Comparison of ENCODE assay signal across 1 cellular context in genomic region chr17:63842540-63843386, GRCh38.
TF ChIP-seq lines count a peak whose summit lies in the region.

TSS of gene SMARCD2 (minus strand) at chr17:63842685. CDS start at chr17:63842674, 11 bp downstream.

TF ChIP-seq in K562, 482 proteins besides CTCF, POLR2A, EP300 and RAD21 (continued from another document and continues in another):
- TF ChIP-seq MGA (IDR thresholded peaks at IDR 0.05) (no peak; the same call in 1 of the 2 replicates), BMI1 (IDR thresholded peaks at IDR 0.05; ENCODE audit: low read length) (no peak), SIN3B (IDR thresholded peaks at IDR 0.05; ENCODE audit: low read depth) (peak; percentile 79), ZBTB17 (CRISPR knock-in tag; IDR thresholded peaks at IDR 0.05) (peak; percentile 69; the same call in 1 of the 2 replicates), NR1H2 (CRISPR knock-in tag; IDR thresholded peaks at IDR 0.05) (no peak), ZNF407 (IDR thresholded peaks at IDR 0.05; ENCODE audit: low read depth) (no peak), ZKSCAN3 (CRISPR knock-in tag; IDR thresholded peaks at IDR 0.05) (no peak), NFXL1 (CRISPR knock-in tag; IDR thresholded peaks at IDR 0.05) (no peak), MECOM (CRISPR knock-in tag; IDR thresholded peaks at IDR 0.05) (peak; percentile 79), SMARCA5 (IDR thresholded peaks at IDR 0.05) (no peak)
- TF ChIP-seq, protein P1, sequence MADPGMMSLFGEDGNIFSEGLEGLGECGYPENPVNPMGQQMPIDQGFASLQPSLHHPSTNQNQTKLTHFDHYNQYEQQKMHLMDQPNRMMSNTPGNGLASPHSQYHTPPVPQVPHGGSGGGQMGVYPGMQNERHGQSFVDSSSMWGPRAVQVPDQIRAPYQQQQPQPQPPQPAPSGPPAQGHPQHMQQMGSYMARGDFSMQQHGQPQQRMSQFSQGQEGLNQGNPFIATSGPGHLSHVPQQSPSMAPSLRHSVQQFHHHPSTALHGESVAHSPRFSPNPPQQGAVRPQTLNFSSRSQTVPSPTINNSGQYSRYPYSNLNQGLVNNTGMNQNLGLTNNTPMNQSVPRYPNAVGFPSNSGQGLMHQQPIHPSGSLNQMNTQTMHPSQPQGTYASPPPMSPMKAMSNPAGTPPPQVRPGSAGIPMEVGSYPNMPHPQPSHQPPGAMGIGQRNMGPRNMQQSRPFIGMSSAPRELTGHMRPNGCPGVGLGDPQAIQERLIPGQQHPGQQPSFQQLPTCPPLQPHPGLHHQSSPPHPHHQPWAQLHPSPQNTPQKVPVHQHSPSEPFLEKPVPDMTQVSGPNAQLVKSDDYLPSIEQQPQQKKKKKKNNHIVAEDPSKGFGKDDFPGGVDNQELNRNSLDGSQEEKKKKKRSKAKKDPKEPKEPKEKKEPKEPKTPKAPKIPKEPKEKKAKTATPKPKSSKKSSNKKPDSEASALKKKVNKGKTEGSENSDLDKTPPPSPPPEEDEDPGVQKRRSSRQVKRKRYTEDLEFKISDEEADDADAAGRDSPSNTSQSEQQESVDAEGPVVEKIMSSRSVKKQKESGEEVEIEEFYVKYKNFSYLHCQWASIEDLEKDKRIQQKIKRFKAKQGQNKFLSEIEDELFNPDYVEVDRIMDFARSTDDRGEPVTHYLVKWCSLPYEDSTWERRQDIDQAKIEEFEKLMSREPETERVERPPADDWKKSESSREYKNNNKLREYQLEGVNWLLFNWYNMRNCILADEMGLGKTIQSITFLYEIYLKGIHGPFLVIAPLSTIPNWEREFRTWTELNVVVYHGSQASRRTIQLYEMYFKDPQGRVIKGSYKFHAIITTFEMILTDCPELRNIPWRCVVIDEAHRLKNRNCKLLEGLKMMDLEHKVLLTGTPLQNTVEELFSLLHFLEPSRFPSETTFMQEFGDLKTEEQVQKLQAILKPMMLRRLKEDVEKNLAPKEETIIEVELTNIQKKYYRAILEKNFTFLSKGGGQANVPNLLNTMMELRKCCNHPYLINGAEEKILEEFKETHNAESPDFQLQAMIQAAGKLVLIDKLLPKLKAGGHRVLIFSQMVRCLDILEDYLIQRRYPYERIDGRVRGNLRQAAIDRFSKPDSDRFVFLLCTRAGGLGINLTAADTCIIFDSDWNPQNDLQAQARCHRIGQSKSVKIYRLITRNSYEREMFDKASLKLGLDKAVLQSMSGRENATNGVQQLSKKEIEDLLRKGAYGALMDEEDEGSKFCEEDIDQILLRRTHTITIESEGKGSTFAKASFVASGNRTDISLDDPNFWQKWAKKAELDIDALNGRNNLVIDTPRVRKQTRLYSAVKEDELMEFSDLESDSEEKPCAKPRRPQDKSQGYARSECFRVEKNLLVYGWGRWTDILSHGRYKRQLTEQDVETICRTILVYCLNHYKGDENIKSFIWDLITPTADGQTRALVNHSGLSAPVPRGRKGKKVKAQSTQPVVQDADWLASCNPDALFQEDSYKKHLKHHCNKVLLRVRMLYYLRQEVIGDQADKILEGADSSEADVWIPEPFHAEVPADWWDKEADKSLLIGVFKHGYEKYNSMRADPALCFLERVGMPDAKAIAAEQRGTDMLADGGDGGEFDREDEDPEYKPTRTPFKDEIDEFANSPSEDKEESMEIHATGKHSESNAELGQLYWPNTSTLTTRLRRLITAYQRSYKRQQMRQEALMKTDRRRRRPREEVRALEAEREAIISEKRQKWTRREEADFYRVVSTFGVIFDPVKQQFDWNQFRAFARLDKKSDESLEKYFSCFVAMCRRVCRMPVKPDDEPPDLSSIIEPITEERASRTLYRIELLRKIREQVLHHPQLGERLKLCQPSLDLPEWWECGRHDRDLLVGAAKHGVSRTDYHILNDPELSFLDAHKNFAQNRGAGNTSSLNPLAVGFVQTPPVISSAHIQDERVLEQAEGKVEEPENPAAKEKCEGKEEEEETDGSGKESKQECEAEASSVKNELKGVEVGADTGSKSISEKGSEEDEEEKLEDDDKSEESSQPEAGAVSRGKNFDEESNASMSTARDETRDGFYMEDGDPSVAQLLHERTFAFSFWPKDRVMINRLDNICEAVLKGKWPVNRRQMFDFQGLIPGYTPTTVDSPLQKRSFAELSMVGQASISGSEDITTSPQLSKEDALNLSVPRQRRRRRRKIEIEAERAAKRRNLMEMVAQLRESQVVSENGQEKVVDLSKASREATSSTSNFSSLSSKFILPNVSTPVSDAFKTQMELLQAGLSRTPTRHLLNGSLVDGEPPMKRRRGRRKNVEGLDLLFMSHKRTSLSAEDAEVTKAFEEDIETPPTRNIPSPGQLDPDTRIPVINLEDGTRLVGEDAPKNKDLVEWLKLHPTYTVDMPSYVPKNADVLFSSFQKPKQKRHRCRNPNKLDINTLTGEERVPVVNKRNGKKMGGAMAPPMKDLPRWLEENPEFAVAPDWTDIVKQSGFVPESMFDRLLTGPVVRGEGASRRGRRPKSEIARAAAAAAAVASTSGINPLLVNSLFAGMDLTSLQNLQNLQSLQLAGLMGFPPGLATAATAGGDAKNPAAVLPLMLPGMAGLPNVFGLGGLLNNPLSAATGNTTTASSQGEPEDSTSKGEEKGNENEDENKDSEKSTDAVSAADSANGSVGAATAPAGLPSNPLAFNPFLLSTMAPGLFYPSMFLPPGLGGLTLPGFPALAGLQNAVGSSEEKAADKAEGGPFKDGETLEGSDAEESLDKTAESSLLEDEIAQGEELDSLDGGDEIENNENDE (IDR thresholded peaks at IDR 0.05; ENCODE audit: low read depth, low read length) = no peak
